ENCODE assay signal across 23 cellular contexts in the genomic region with DNA sequence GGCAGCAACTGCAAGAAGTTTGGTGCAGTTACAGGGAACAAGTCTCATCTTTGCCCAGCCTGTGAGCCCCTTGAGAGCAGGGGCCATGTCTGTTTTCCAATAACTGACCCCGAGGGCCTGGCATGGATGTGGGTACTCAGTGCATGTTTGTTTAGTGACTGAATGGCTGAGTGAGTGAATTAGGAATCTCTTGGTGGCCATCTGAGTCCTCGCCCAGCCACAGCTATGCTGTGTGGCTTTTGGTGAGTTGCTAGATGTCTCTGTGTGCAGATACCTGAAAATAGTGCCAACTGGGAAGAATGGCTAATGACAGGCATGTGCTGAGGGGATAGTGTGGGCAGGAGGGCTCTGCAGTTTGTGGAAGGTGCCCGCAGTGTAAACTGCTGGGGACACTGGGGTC.
"Had no signal": no experiment of that assay in that cellular context is flagged by ENCODE, and none has a peak within 500 bp of the region (broad histone marks: within the 10 kb centered on the region; RNA-seq: fewer than 3 reads in every experiment).

No MANE protein-coding gene starts in this region.

- H3K36me3 ChIP-seq: ovary, stomach, tibial artery, upper lobe of left lung, uterus had no signal

- H3K27ac ChIP-seq: ovary, parathyroid adenoma, psoas muscle, stomach, tibial artery, upper lobe of left lung, uterus had no signal

- DNase-seq: naive B cell; naive thymus-derived CD8-positive, alpha-beta T cell; nephron progenitor cell; occipital lobe; ovary; psoas muscle; right cardiac atrium; small intestine; stimulated activated CD4-positive, alpha-beta T cell treated with anti-CD3 and anti-CD28 coated beads, Interleukin-15, amount 100 ng/mL, for 24 hours; stimulated activated CD4-positive, alpha-beta T cell treated with anti-CD3 and anti-CD28 coated beads, Interleukin-2, amount 100 ng/mL, for 24 hours; stimulated activated CD4-positive, alpha-beta T cell treated with anti-CD3 and anti-CD28 coated beads, Interleukin-2, amount 100 ng/mL, for 48 hours; stimulated activated CD4-positive, alpha-beta T cell treated with anti-CD3 and anti-CD28 coated beads, Interleukin-4, amount 100 ng/mL, for 24 hours; stimulated activated naive B cell treated with anti-CD40 and anti-IgM and Interleukin-4, amounts not matched to agents 10 μg/mL and 1 μg/mL and 100 μg/mL, for 72 hours; stimulated activated naive CD4-positive, alpha-beta T cell treated with Interleukin-2 at 50 U/mL for 16 hours; stomach; tibial artery; trophoblast cell; upper lobe of left lung; uterus had no signal

- H3K4me1 ChIP-seq: parathyroid adenoma, tibial artery, upper lobe of left lung, uterus had no signal

- H3K79me2 ChIP-seq: parathyroid adenoma had no signal

- H3K4me3 ChIP-seq: ovary, psoas muscle, stomach, tibial artery, upper lobe of left lung, uterus had no signal

- H3K9ac ChIP-seq: parathyroid adenoma had no signal

- H3K27me3 ChIP-seq: ovary, stomach, tibial artery, upper lobe of left lung, uterus had no signal

- H2AFZ ChIP-seq: parathyroid adenoma had no signal

- ATAC-seq: naive thymus-derived CD8-positive, alpha-beta T cell; natural killer cell treated with Interleukin-12 subunit alpha and Interleukin-12 subunit beta and Interleukin-15 and Interleukin-18, amount 100 ng/mL, for 72 hours; right cardiac atrium; sciatic nerve; stimulated activated effector memory CD8-positive, alpha-beta T cell treated with anti-CD3 and anti-CD28 coated beads, Interleukin-12 subunit alpha, Interleukin-12 subunit beta, amount 100 ng/mL, for 72 hours had no signal

- H3K9me3 ChIP-seq: ovary, psoas muscle, stomach, tibial artery, upper lobe of left lung, uterus had no signal
